1 cellular context compared by ENCODE assay signal in the genomic region with DNA sequence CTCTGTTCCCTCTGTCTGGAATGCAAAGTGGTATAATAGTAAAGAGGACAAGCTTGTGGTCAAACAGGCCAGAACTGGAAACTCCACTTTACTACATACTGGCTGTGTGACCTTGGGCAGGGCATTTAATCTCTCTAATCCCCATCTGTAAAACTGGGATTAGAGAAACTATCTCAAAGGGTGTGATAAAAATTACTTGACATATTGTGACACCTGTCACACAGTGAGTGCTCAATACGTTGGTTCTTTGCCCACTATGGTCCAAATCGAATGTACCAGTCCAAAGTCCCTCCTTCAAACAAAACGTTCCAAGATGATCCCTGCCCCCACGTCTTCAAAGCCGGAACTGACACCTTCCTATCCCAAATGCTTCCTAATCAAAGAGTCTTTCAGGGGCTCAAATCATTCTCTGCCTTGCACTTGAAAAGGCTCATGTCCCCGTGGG.
TF ChIP-seq lines count a peak whose summit lies in the region.

No MANE protein-coding gene starts in this region.

TF ChIP-seq in HepG2, 621 proteins besides CTCF, POLR2A, EP300 and RAD21 (continued from another document and continues in another):
- TF ChIP-seq, protein P1, sequence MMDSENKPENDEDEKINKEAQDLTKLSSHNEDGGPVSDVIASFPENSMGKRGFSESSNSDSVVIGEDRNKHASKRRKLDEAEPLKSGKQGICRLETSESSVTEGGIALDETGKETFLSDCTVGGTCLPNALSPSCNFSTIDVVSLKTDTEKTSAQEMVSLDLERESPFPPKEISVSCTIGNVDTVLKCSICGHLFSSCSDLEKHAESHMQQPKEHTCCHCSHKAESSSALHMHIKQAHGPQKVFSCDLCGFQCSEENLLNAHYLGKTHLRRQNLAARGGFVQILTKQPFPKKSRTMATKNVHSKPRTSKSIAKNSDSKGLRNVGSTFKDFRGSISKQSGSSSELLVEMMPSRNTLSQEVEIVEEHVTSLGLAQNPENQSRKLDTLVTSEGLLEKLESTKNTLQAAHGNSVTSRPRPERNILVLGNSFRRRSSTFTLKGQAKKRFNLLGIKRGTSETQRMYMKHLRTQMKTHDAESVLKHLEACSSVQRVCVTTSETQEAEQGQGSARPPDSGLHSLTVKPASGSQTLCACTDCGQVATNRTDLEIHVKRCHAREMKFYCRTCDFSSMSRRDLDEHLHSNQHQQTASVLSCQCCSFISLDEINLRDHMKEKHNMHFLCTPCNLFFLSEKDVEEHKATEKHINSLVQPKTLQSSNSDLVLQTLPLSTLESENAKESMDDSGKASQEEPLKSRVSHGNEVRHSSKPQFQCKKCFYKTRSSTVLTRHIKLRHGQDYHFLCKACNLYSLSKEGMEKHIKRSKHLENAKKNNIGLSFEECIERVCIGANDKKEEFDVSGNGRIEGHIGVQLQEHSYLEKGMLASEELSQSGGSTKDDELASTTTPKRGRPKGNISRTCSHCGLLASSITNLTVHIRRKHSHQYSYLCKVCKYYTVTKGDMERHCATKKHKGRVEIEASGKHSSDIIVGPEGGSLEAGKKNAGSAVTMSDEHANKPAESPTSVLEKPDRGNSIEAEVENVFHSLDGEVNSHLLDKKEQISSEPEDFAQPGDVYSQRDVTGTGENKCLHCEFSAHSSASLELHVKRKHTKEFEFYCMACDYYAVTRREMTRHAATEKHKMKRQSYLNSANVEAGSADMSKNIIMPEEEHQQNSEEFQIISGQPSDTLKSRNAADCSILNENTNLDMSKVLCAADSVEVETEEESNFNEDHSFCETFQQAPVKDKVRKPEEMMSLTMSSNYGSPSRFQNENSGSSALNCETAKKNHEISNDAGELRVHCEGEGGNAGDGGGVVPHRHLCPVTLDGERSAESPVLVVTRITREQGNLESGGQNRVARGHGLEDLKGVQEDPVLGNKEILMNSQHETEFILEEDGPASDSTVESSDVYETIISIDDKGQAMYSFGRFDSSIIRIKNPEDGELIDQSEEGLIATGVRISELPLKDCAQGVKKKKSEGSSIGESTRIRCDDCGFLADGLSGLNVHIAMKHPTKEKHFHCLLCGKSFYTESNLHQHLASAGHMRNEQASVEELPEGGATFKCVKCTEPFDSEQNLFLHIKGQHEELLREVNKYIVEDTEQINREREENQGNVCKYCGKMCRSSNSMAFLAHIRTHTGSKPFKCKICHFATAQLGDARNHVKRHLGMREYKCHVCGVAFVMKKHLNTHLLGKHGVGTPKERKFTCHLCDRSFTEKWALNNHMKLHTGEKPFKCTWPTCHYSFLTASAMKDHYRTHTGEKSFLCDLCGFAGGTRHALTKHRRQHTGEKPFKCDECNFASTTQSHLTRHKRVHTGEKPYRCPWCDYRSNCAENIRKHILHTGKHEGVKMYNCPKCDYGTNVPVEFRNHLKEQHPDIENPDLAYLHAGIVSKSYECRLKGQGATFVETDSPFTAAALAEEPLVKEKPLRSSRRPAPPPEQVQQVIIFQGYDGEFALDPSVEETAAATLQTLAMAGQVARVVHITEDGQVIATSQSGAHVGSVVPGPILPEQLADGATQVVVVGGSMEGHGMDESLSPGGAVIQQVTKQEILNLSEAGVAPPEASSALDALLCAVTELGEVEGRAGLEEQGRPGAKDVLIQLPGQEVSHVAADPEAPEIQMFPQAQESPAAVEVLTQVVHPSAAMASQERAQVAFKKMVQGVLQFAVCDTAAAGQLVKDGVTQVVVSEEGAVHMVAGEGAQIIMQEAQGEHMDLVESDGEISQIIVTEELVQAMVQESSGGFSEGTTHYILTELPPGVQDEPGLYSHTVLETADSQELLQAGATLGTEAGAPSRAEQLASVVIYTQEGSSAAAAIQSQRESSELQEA (CRISPR knock-in tag; IDR thresholded peaks at IDR 0.05; ENCODE audit: not compliant biosample characterization), result no peak
- TF ChIP-seq ZNF780A (CRISPR knock-in tag; IDR thresholded peaks at IDR 0.05) (no peak), FOXJ3 (CRISPR knock-in tag; IDR thresholded peaks at IDR 0.05; ENCODE audit: borderline replicate concordance) (no peak), ZNF552 (CRISPR knock-in tag; IDR thresholded peaks at IDR 0.05; ENCODE audit: borderline replicate concordance) (no peak), ZNF30 (CRISPR knock-in tag; IDR thresholded peaks at IDR 0.05) (no peak), ZFP62 (CRISPR knock-in tag; IDR thresholded peaks at IDR 0.05) (no peak), MAFF (IDR thresholded peaks at IDR 0.05; ENCODE audit: low read depth, low read length) (no peak), CEBPG (CRISPR knock-in tag; IDR thresholded peaks at IDR 0.05) (no peak), ZNF883 (CRISPR knock-in tag; IDR thresholded peaks at IDR 0.05; ENCODE audit: not compliant biosample characterization) (no peak), HNF4A (CRISPR knock-in tag; IDR thresholded peaks at IDR 0.05) (peak; percentile 95), SP140L (CRISPR knock-in tag; IDR thresholded peaks at IDR 0.05; ENCODE audit: borderline replicate concordance) (no peak), GATA4 (IDR thresholded peaks at IDR 0.05; ENCODE audit: borderline replicate concordance, low read depth) (no peak), NFKB2 (CRISPR knock-in tag; IDR thresholded peaks at IDR 0.05; ENCODE audit: borderline replicate concordance) (no peak), AGO2 (optimal IDR thresholded peaks at IDR 0.05; ENCODE audit: low read depth, low read length) (no peak), ZNF124 (CRISPR knock-in tag; IDR thresholded peaks at IDR 0.05) (no peak), ZNF350 (CRISPR knock-in tag; IDR thresholded peaks at IDR 0.05; ENCODE audit: borderline replicate concordance, low read depth) (no peak), ZNF615 (CRISPR knock-in tag; IDR thresholded peaks at IDR 0.05; ENCODE audit: borderline replicate concordance) (0 out of 2 replicates have a peak, but pooled peaks have one; percentile 26), ELF4 (CRISPR knock-in tag; IDR thresholded peaks at IDR 0.05; ENCODE audit: borderline replicate concordance) (no peak), ZNF660 (CRISPR knock-in tag; IDR thresholded peaks at IDR 0.05; ENCODE audit: borderline replicate concordance, low read depth) (no peak), ZNF207 (IDR thresholded peaks at IDR 0.05; ENCODE audit: borderline replicate concordance) (no peak), ZNF773 (CRISPR knock-in tag; IDR thresholded peaks at IDR 0.05; ENCODE audit: borderline replicate concordance) (no peak), HDAC2 (CRISPR knock-in tag; IDR thresholded peaks at IDR 0.05) (peak; percentile 61), ISX (CRISPR knock-in tag; conservative IDR thresholded peaks at IDR 0.05) (no peak), MED13 (CRISPR knock-in tag; IDR thresholded peaks at IDR 0.05) (no peak), ARHGAP35 (CRISPR knock-in tag; IDR thresholded peaks at IDR 0.05; ENCODE audit: borderline replicate concordance) (no peak), ZNF121 (CRISPR knock-in tag; IDR thresholded peaks at IDR 0.05) (no peak), ZNF674 (CRISPR knock-in tag; IDR thresholded peaks at IDR 0.05; ENCODE audit: low read depth) (no peak), CCDC6 (CRISPR knock-in tag; IDR thresholded peaks at IDR 0.05) (no peak), FOXA3 (CRISPR knock-in tag; IDR thresholded peaks at IDR 0.05) (0 out of 2 replicates have a peak, but pooled peaks have one; percentile 48), CHD2 (IDR thresholded peaks at IDR 0.05; ENCODE audit: low read depth, low read length) (no peak), ESRRA (CRISPR knock-in tag; IDR thresholded peaks at IDR 0.05; ENCODE audit: low read depth) (peak; percentile 15; the same call in 1 of the 2 replicates), ZNF607 (CRISPR knock-in tag; IDR thresholded peaks at IDR 0.05; ENCODE audit: borderline replicate concordance) (no peak), ZFP36 (IDR thresholded peaks at IDR 0.05; ENCODE audit: borderline replicate concordance, low read depth, low read length, partially characterized antibody) (no peak), LCORL (IDR thresholded peaks at IDR 0.05) (no peak), LCORL (CRISPR knock-in tag; IDR thresholded peaks at IDR 0.05) (no peak; the same call in 1 of the 2 replicates)
- TF ChIP-seq, protein P2, sequence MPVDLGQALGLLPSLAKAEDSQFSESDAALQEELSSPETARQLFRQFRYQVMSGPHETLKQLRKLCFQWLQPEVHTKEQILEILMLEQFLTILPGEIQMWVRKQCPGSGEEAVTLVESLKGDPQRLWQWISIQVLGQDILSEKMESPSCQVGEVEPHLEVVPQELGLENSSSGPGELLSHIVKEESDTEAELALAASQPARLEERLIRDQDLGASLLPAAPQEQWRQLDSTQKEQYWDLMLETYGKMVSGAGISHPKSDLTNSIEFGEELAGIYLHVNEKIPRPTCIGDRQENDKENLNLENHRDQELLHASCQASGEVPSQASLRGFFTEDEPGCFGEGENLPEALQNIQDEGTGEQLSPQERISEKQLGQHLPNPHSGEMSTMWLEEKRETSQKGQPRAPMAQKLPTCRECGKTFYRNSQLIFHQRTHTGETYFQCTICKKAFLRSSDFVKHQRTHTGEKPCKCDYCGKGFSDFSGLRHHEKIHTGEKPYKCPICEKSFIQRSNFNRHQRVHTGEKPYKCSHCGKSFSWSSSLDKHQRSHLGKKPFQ (CRISPR knock-in tag; IDR thresholded peaks at IDR 0.05; ENCODE audit: insufficient replicate concordance), result no peak
- TF ChIP-seq, protein P3, sequence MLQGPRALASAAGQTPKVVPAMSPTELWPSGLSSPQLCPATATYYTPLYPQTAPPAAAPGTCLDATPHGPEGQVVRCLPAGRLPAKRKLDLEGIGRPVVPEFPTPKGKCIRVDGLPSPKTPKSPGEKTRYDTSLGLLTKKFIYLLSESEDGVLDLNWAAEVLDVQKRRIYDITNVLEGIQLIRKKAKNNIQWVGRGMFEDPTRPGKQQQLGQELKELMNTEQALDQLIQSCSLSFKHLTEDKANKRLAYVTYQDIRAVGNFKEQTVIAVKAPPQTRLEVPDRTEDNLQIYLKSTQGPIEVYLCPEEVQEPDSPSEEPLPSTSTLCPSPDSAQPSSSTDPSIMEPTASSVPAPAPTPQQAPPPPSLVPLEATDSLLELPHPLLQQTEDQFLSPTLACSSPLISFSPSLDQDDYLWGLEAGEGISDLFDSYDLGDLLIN (CRISPR knock-in tag; IDR thresholded peaks at IDR 0.05; ENCODE audit: borderline replicate concordance), result no peak
- TF ChIP-seq, protein P4, sequence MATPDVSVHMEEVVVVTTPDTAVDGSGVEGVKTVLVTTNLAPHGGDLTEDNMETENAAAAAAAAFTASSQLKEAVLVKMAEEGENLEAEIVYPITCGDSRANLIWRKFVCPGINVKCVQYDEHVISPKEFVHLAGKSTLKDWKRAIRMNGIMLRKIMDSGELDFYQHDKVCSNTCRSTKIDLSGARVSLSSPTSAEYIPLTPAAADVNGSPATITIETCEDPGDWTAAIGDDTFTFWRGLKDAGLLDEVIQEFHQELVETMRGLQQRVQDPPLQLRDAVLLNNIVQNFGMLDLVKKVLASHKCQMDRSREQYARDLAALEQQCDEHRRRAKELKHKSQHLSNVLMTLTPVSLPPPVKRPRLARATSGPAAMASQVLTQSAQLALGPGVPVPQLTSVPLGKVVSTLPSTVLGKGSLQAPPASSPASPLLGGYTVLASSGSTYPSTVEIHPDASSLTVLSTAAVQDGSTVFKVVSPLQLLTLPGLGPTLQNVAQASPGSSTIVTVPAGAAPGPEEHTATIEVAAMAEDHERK (CRISPR knock-in tag; IDR thresholded peaks at IDR 0.05; ENCODE audit: low read depth), result no peak
- TF ChIP-seq, protein P5, sequence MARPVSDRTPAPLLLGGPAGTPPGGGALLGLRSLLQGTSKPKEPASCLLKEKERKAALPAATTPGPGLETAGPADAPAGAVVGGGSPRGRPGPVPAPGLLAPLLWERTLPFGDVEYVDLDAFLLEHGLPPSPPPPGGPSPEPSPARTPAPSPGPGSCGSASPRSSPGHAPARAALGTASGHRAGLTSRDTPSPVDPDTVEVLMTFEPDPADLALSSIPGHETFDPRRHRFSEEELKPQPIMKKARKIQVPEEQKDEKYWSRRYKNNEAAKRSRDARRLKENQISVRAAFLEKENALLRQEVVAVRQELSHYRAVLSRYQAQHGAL (CRISPR knock-in tag; IDR thresholded peaks at IDR 0.05; ENCODE audit: not compliant biosample characterization), result no peak
- TF ChIP-seq, protein P6, sequence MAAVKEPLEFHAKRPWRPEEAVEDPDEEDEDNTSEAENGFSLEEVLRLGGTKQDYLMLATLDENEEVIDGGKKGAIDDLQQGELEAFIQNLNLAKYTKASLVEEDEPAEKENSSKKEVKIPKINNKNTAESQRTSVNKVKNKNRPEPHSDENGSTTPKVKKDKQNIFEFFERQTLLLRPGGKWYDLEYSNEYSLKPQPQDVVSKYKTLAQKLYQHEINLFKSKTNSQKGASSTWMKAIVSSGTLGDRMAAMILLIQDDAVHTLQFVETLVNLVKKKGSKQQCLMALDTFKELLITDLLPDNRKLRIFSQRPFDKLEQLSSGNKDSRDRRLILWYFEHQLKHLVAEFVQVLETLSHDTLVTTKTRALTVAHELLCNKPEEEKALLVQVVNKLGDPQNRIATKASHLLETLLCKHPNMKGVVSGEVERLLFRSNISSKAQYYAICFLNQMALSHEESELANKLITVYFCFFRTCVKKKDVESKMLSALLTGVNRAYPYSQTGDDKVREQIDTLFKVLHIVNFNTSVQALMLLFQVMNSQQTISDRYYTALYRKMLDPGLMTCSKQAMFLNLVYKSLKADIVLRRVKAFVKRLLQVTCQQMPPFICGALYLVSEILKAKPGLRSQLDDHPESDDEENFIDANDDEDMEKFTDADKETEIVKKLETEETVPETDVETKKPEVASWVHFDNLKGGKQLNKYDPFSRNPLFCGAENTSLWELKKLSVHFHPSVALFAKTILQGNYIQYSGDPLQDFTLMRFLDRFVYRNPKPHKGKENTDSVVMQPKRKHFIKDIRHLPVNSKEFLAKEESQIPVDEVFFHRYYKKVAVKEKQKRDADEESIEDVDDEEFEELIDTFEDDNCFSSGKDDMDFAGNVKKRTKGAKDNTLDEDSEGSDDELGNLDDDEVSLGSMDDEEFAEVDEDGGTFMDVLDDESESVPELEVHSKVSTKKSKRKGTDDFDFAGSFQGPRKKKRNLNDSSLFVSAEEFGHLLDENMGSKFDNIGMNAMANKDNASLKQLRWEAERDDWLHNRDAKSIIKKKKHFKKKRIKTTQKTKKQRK (IDR thresholded peaks at IDR 0.05; ENCODE audit: low read length), result no peak
- TF ChIP-seq, protein P7, sequence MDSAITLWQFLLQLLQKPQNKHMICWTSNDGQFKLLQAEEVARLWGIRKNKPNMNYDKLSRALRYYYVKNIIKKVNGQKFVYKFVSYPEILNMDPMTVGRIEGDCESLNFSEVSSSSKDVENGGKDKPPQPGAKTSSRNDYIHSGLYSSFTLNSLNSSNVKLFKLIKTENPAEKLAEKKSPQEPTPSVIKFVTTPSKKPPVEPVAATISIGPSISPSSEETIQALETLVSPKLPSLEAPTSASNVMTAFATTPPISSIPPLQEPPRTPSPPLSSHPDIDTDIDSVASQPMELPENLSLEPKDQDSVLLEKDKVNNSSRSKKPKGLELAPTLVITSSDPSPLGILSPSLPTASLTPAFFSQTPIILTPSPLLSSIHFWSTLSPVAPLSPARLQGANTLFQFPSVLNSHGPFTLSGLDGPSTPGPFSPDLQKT (CRISPR knock-in tag; IDR thresholded peaks at IDR 0.05; ENCODE audit: borderline replicate concordance), result no peak
- TF ChIP-seq, protein P8, sequence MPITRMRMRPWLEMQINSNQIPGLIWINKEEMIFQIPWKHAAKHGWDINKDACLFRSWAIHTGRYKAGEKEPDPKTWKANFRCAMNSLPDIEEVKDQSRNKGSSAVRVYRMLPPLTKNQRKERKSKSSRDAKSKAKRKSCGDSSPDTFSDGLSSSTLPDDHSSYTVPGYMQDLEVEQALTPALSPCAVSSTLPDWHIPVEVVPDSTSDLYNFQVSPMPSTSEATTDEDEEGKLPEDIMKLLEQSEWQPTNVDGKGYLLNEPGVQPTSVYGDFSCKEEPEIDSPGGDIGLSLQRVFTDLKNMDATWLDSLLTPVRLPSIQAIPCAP (CRISPR knock-in tag; IDR thresholded peaks at IDR 0.05; ENCODE audit: low read depth), result no peak
